ENCODE assay signal across 8 cellular contexts in genomic region chr22:20430101-20430640, GRCh38. TPM values are rescaled to one million over a fixed set of nuclear protein-coding genes. Genes with fewer than 3 reads are reported as not detected.
DNase-seq lines count a peak whose midpoint lies in the region; TF ChIP-seq lines count a peak whose summit lies in the region.

No MANE protein-coding gene starts in this region.

- peak; percentile 52 for DNase-seq in DMS53 (lab: John Stamatoyannopoulos, UW)
- no peak for DNase-seq in DMS53 treated with DMSO at 0.1 percent for 48 hours (lab: John Stamatoyannopoulos, UW; ENCODE audit: unreplicated experiment)
- DNase-seq in NOMO-1 treated with DMSO at 0.1 percent for 48 hours (lab: John Stamatoyannopoulos, UW; ENCODE audit: unreplicated experiment) = peak; percentile 13
- no peak for DNase-seq in endodermal cell
- peak; percentile 48 for DNase-seq in posterior vena cava (ENCODE audit: low spot score)
- no peak for DNase-seq in MG63
- DNase-seq in NCI-H345 treated with DMSO at 0.1 percent for 48 hours (lab: John Stamatoyannopoulos, UW; ENCODE audit: unreplicated experiment) = no peak
- no peak for DNase-seq in superior temporal gyrus (ENCODE audit: extremely low spot score)

- peaks cover 18% of the 10 kb centered on the region for H3K36me3 Mint-ChIP-seq in endodermal cell (ENCODE audit: low read depth)

- H3K9ac ChIP-seq in endodermal cell (ENCODE audit: extremely low read depth, low read length, poor library complexity, severe bottlenecking) = no peak overlapping the region

- WGBS in endodermal cell (ENCODE audit: insufficient coverage in 1 of 2, insufficient read length in 1 of 2), 2 experiments = 81 to 91% methylated on average over 17 to 27 of the region's 27 CpGs

- peaks cover 53% of the 10 kb centered on the region for H3K27me3 ChIP-seq in endodermal cell (ENCODE audit: control insufficient read depth, insufficient read depth, low read length, poor library complexity, severe bottlenecking)
- H3K27me3 ChIP-seq in MG63 = no peaks in the 10 kb centered on the region

- peaks cover 55% of the 10 kb centered on the region for H3K27me3 Mint-ChIP-seq in endodermal cell (ENCODE audit: insufficient read depth)

- H3K27ac Mint-ChIP-seq in endodermal cell = no peak overlapping the region

- no peak overlapping the region for H3K4me3 ChIP-seq in endodermal cell (ENCODE audit: low read length)
- no peak overlapping the region for H3K4me3 ChIP-seq in MG63

- peak overlapping the region; percentile 23 for H3K4me3 Mint-ChIP-seq in endodermal cell

- H3K36me3 ChIP-seq in endodermal cell (ENCODE audit: control insufficient read depth, insufficient read depth, low read length) = peaks cover 33% of the 10 kb centered on the region
- peaks cover 32% of the 10 kb centered on the region for H3K36me3 ChIP-seq in MG63

- TF ChIP-seq CTCF in endodermal cell (conservative IDR thresholded peaks at IDR 0.05) = no peak

- H3K9me3 ChIP-seq in endodermal cell (ENCODE audit: control insufficient read depth, low read length) (no peaks in the 10 kb centered on the region), MG63 (no peaks in the 10 kb centered on the region)

- H3K4me1 ChIP-seq in endodermal cell (ENCODE audit: control insufficient read depth, insufficient read depth, low read length) = no peaks in the 10 kb centered on the region

- peaks cover 4% of the 10 kb centered on the region for H3K4me1 Mint-ChIP-seq in endodermal cell

- H3K27ac ChIP-seq in endodermal cell (ENCODE audit: low read depth, low read length) = no peak overlapping the region

- H3K9me3 Mint-ChIP-seq in endodermal cell = no peaks in the 10 kb centered on the region

- intact Hi-C loops in posterior vena cava (cut with DNase I) = no loop called here

RNA-seq across cellular contexts. Expression of gene SCARF2, which starts 7.5 kb away (rescaled TPM):
- total RNA-seq in endodermal cell = 10 to 100 TPM; 19.8 to 20.3 TPM
- 11.9 TPM for polyA plus RNA-seq in endodermal cell (2013, experiment 1 of 2)
- polyA plus RNA-seq in endodermal cell (2013, experiment 2 of 2) = 12.5 TPM
- 10 to 100 TPM; 18.6 to 26.7 TPM for total RNA-seq in posterior vena cava
- total RNA-seq in MG63 (2014; rRNA removed; shearing (Covaris generic); ENCODE audit: low replicate concordance) = 22.3 and 32.1 TPM in 2 replicates

RNA-seq across cellular contexts. Expression of gene ZNF74, which starts 36.2 kb away (rescaled TPM):
- total RNA-seq in endodermal cell = 10 to 100 TPM; 36.9 to 41.7 TPM
- polyA plus RNA-seq in endodermal cell (2013, experiment 1 of 2) = 31.7 TPM
- polyA plus RNA-seq in endodermal cell (2013, experiment 2 of 2) = 28.7 TPM
- total RNA-seq in posterior vena cava = 1 to 10 TPM; 5.9 to 6.9 TPM
- 4.3 and 7.0 TPM in 2 replicates for total RNA-seq in MG63 (2014; rRNA removed; shearing (Covaris generic); ENCODE audit: low replicate concordance)

Comparison
In these comparisons a context has a peak if more than half of its experiments do, and no peak if none do; other contexts are left out.
1. DNase-seq: peak in DMS53 (single experiment), NOMO-1 treated with DMSO at 0.1 percent for 48 hours (single experiment) and posterior vena cava (single experiment); none in DMS53 treated with DMSO at 0.1 percent for 48 hours (single experiment), endodermal cell (single experiment), MG63 (single experiment), NCI-H345 treated with DMSO at 0.1 percent for 48 hours (single experiment) and superior temporal gyrus (single experiment).